ENCODE assay signal across 8 cellular contexts in genomic region chr1:212699104-212699838, GRCh38. TPM values are rescaled to one million over a fixed set of nuclear protein-coding genes. Genes with fewer than 3 reads are reported as not detected.
DNase-seq lines count a peak whose midpoint lies in the region; ATAC-seq and TF ChIP-seq lines count a peak whose summit lies in the region.

No MANE protein-coding gene starts in this region.

- H3K4me1 ChIP-seq in OCI-LY3 (ENCODE audit: low read length) = peaks cover 29% of the 10 kb centered on the region
- peaks cover 13 to 14% of the 10 kb centered on the region in 2 experiments for H3K4me1 ChIP-seq in trophoblast cell (ENCODE audit: control insufficient read depth in 1 of 2, insufficient read depth in 2 of 2, low read length in 2 of 2)

- peak overlapping the region; percentile 42; the same call in 1 of the 2 replicates for H3K27ac ChIP-seq in OCI-LY3 (ENCODE audit: low read length)
- H3K27ac ChIP-seq in trophoblast cell (ENCODE audit: low read depth, low read length) = no peak overlapping the region

- H4K91ac ChIP-seq in trophoblast cell (ENCODE audit: low read depth, low read length) = no peak overlapping the region

- POLR2A ChIA-PET in BJ (lab: Charles Lee) = no interaction called here

- CTCF ChIA-PET in BJ (lab: Yijun Ruan, JAX) = interaction anchor here (0.6 to 2.2 kb wide), 7 partner anchors 10 to 90 kb away, joined by 3 to 5 read pairs (median 3); no protein-coding TSS in a partner anchor

- no peak overlapping the region for H2BK12ac ChIP-seq in trophoblast cell (ENCODE audit: low read length)

- H3K79me2 ChIP-seq in OCI-LY3 (ENCODE audit: low read length) = peaks cover 20% of the 10 kb centered on the region
- no peaks in the 10 kb centered on the region for H3K79me2 ChIP-seq in trophoblast cell (ENCODE audit: control insufficient read depth, insufficient read depth, low read length, poor library complexity)

- ATAC-seq in GM19043 (IDR thresholded peaks at IDR 0.05; ENCODE audit: low read depth, unreplicated experiment) (peak; percentile 44), HG03432 (IDR thresholded peaks at IDR 0.05; ENCODE audit: unreplicated experiment) (peak; percentile 63), Right ventricle myocardium inferior (peak; percentile 75)

- H3K27me3 ChIP-seq in BJ (ENCODE audit: control insufficient read depth, insufficient read depth, low read length) (peaks cover 6% of the 10 kb centered on the region), OCI-LY3 (ENCODE audit: low read depth, low read length) (peaks cover 15% of the 10 kb centered on the region), trophoblast cell (ENCODE audit: insufficient read depth, low read length) (peaks cover 37% of the 10 kb centered on the region)

- H3K18ac ChIP-seq in trophoblast cell (ENCODE audit: low read length) = no peak overlapping the region

- H2AK5ac ChIP-seq in trophoblast cell (ENCODE audit: low read length) = no peak overlapping the region

- H3K9ac ChIP-seq in OCI-LY3 (ENCODE audit: low read length) = peak overlapping the region; percentile 73
- H3K9ac ChIP-seq in trophoblast cell (ENCODE audit: low read length) = no peak overlapping the region

- no CpG with 5 or more reads among the region's 72 CpGs for WGBS in trophoblast cell (ENCODE audit: extremely low coverage, insufficient coverage, insufficient read length)

- TF ChIP-seq CTCF in BJ (IDR thresholded peaks at IDR 0.05; ENCODE audit: insufficient read depth, low read depth, low read length) (peak; percentile 57), OCI-LY3 (IDR thresholded peaks at IDR 0.05; ENCODE audit: low read depth, low read length) (peak; percentile 72)

- no peak overlapping the region for H3K23ac ChIP-seq in trophoblast cell (ENCODE audit: low read length)

- H2BK120ac ChIP-seq in trophoblast cell (ENCODE audit: insufficient read depth, low read length, poor library complexity) = no peak overlapping the region

- no peak overlapping the region for H2BK5ac ChIP-seq in trophoblast cell (ENCODE audit: low read depth, low read length, poor library complexity)

- no peak overlapping the region for H4K12ac ChIP-seq in trophoblast cell (ENCODE audit: low read depth, low read length)

- H3K36me3 ChIP-seq in BJ (ENCODE audit: control insufficient read depth, insufficient read depth, low read length) (no peaks in the 10 kb centered on the region), OCI-LY3 (replicated peaks; ENCODE audit: low read depth, low read length) (peaks cover 10% of the 10 kb centered on the region), trophoblast cell (ENCODE audit: control insufficient read depth in 1 of 2, insufficient read depth in 2 of 2, low read length in 2 of 2) (no peaks in the 10 kb centered on the region)

- no peaks in the 10 kb centered on the region for H3K79me1 ChIP-seq in trophoblast cell (ENCODE audit: low read length)

- intact Hi-C loops in Right ventricle myocardium inferior (cut with DNase I) = no loop called here

- DNase-seq in BJ (ENCODE audit: low read depth) = no peak
- DNase-seq in activated effector memory CD4-positive, alpha-beta T cell treated with anti-CD3 and anti-CD28 coated beads, Interleukin-2, amount 50 U/mL, for 16 hours = peak; percentile 82
- peak; percentile 80 for DNase-seq in Right ventricle myocardium inferior (ENCODE audit: missing footprints)
- peak; percentile 67 to 70 for DNase-seq in trophoblast cell
- DNase-seq in mesenteric fat pad (ENCODE audit: low spot score) = no peak

- no peak overlapping the region for H4K8ac ChIP-seq in trophoblast cell (ENCODE audit: low read depth, low read length)

- no peak overlapping the region for H3K14ac ChIP-seq in trophoblast cell (ENCODE audit: low read length)

- H3K9me3 ChIP-seq in OCI-LY3 (ENCODE audit: insufficient read depth, low read length) (no peaks in the 10 kb centered on the region), trophoblast cell (ENCODE audit: insufficient read depth, low read depth, low read length) (peaks cover 3% of the 10 kb centered on the region)

- peak overlapping the region; percentile 60 for H3K4me3 ChIP-seq in BJ (ENCODE audit: low read depth, low read length)
- H3K4me3 ChIP-seq in OCI-LY3 (ENCODE audit: low read length) = peak overlapping the region; percentile 95
- peak overlapping the region; percentile 63 for H3K4me3 ChIP-seq in trophoblast cell (ENCODE audit: low read depth, low read length)

- H2AFZ ChIP-seq in OCI-LY3 (ENCODE audit: low read depth, low read length) (peak overlapping the region; percentile 65; the same call in 1 of the 2 replicates), trophoblast cell (ENCODE audit: insufficient read depth, low read length, poor library complexity) (no peak overlapping the region)

- H3K4me2 ChIP-seq in OCI-LY3 (ENCODE audit: low read length) (peak overlapping the region; percentile 91), trophoblast cell (ENCODE audit: low read length) (peak overlapping the region; percentile 92)

- no peak overlapping the region for H3K4ac ChIP-seq in trophoblast cell (ENCODE audit: low read depth, low read length)

- H4K20me1 ChIP-seq in OCI-LY3 (ENCODE audit: insufficient read depth, low read length) = no peaks in the 10 kb centered on the region

RNA-seq across cellular contexts. Expression of gene BATF3, which starts 0.4 kb away (rescaled TPM):
- polyA plus RNA-seq in BJ (2011; rRNA removed) = 1.5 and 1.7 TPM in 2 replicates
- 0.90 and 1.1 TPM in 2 replicates for polyA minus RNA-seq in BJ (2011; rRNA and poly(A)+ RNA removed)
- total RNA-seq in Right ventricle myocardium inferior = 1.2 TPM
- 1.3 and 1.6 TPM in 2 replicates for polyA plus RNA-seq in trophoblast cell (2013)
- 18.8 TPM for total RNA-seq in mesenteric fat pad

Comparison
In these comparisons a context has a peak if more than half of its experiments do, and no peak if none do; other contexts are left out.
1. DNase-seq: peak in activated effector memory CD4-positive, alpha-beta T cell treated with anti-CD3 and anti-CD28 coated beads, Interleukin-2, amount 50 U/mL, for 16 hours (single experiment), Right ventricle myocardium inferior (single experiment) and trophoblast cell (2 of 2); none in BJ (single experiment) and mesenteric fat pad (single experiment).
2. Peak in every context shown above with its lines, with median percentiles within 50 percentile points of each other: H3K4me3 ChIP-seq and ATAC-seq.